ENCODE assay signal across 8 cellular contexts in genomic region chr19:4402171-4403004, GRCh38. TPM values are rescaled to one million over a fixed set of nuclear protein-coding genes. Genes with fewer than 3 reads are reported as not detected.
A peak's percentile ranks its signal among the peaks of the same experiment; 100 is the strongest.
DNase-seq lines count a peak whose midpoint lies in the region; ATAC-seq and FAIRE-seq lines count a peak whose summit lies in the region.

A gene with protein sequence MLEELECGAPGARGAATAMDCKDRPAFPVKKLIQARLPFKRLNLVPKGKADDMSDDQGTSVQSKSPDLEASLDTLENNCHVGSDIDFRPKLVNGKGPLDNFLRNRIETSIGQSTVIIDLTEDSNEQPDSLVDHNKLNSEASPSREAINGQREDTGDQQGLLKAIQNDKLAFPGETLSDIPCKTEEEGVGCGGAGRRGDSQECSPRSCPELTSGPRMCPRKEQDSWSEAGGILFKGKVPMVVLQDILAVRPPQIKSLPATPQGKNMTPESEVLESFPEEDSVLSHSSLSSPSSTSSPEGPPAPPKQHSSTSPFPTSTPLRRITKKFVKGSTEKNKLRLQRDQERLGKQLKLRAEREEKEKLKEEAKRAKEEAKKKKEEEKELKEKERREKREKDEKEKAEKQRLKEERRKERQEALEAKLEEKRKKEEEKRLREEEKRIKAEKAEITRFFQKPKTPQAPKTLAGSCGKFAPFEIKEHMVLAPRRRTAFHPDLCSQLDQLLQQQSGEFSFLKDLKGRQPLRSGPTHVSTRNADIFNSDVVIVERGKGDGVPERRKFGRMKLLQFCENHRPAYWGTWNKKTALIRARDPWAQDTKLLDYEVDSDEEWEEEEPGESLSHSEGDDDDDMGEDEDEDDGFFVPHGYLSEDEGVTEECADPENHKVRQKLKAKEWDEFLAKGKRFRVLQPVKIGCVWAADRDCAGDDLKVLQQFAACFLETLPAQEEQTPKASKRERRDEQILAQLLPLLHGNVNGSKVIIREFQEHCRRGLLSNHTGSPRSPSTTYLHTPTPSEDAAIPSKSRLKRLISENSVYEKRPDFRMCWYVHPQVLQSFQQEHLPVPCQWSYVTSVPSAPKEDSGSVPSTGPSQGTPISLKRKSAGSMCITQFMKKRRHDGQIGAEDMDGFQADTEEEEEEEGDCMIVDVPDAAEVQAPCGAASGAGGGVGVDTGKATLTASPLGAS (plus strand): TSS chr19:4402640. CDS start chr19:4402763, 123 bp downstream.

- DNase-seq in COLO829 (ENCODE audit: low spot score) (peak; percentile 100), HTR-8/SVneo (ENCODE audit: insufficient read length, low spot score) (peak; percentile 99), NOMO-1 treated with dmso at 0.1 percent for 144 hours (lab: John Stamatoyannopoulos, UW; ENCODE audit: unreplicated experiment) (peak; percentile 99), mesenchymal stem cell (peak; percentile 100)
- DNase-seq in activated CD8-positive, alpha-beta memory T cell treated with anti-CD3 and anti-CD28 coated beads for 48 hours (ENCODE audit: low read depth in 2 of 3, low spot score in 2 of 3) = peak; percentile 97 to 98 (median 97)
- DNase-seq in stimulated activated CD8-positive, alpha-beta memory T cell treated with anti-CD3 and anti-CD28 coated beads, Interleukin-12 subunit alpha, Interleukin-12 subunit beta, amount 100 ng/mL, for 4 hours (ENCODE audit: low read depth) = peak; percentile 98

- H3K9ac ChIP-seq in endocrine pancreas (ENCODE audit: control insufficient read depth, insufficient read depth, low read length) (peak within 1 kb of the TSS; percentile 47), mesenchymal stem cell (ENCODE audit: low read length) (peak within 1 kb of the TSS; percentile 93)

- H2BK15ac ChIP-seq in mesenchymal stem cell (ENCODE audit: low read depth, poor library complexity, severe bottlenecking) = peak within 1 kb of the TSS; percentile 40

- H3K79me1 ChIP-seq in mesenchymal stem cell (replicated peaks; ENCODE audit: low read length, poor library complexity, severe bottlenecking) = peaks cover 12% of the 10 kb centered on the region

- peak within 1 kb of the TSS in 1 of 2 experiments; percentile 16 for H3K18ac ChIP-seq in mesenchymal stem cell (ENCODE audit: low read depth in 1 of 2, low read length in 2 of 2)

- H3K14ac ChIP-seq in mesenchymal stem cell (ENCODE audit: low read length in 2 of 2) = peak within 1 kb of the TSS in 1 of 2 experiments; percentile 1

- no peak within 1 kb of the TSS for H2BK120ac ChIP-seq in mesenchymal stem cell (ENCODE audit: low read depth, low read length)

- peak within 1 kb of the TSS in 1 of 2 experiments; percentile 4 for H2BK12ac ChIP-seq in mesenchymal stem cell (ENCODE audit: low read length in 2 of 2)

- H3K4me1 ChIP-seq in endocrine pancreas (ENCODE audit: control insufficient read depth, insufficient read depth, low read length) (peaks cover 4% of the 10 kb centered on the region), mesenchymal stem cell (ENCODE audit: control insufficient read depth, insufficient read depth, low read depth, low read length) (peaks cover 11% of the 10 kb centered on the region)

- under 1% methylated on average over 77 of the region's 84 CpGs for WGBS in mesenchymal stem cell

- peak within 1 kb of the TSS; percentile 91 for H2AFZ ChIP-seq in mesenchymal stem cell (ENCODE audit: low read depth, low read length)

- no peaks in the 10 kb centered on the region for H3K36me3 ChIP-seq in endocrine pancreas (ENCODE audit: control insufficient read depth, insufficient read depth, low read length)
- H3K36me3 ChIP-seq in mesenchymal stem cell (ENCODE audit: control insufficient read depth in 1 of 2, insufficient read depth in 2 of 2, low read depth in 1 of 2, low read length in 2 of 2) = peaks cover 14% of the 10 kb centered on the region in 2 experiments

- peak within 1 kb of the TSS; percentile 50 for H4K91ac ChIP-seq in mesenchymal stem cell (ENCODE audit: low read length)

- peak within 1 kb of the TSS; percentile 25 for H3K27ac ChIP-seq in mesenchymal stem cell (ENCODE audit: low read length, poor library complexity, severe bottlenecking)

- FAIRE-seq in HTR-8/SVneo (lab: Jason Lieb, UNC) = peak; percentile 82

- no peaks in the 10 kb centered on the region for H3K9me3 ChIP-seq in endocrine pancreas (ENCODE audit: control insufficient read depth, low read length)
- H3K9me3 ChIP-seq in mesenchymal stem cell (ENCODE audit: control insufficient read depth, low read length) = no peaks in the 10 kb centered on the region

- peak; percentile 69 for ATAC-seq in GM21367 (IDR thresholded peaks at IDR 0.05; ENCODE audit: unreplicated experiment)

- H3K27me3 ChIP-seq in endocrine pancreas (ENCODE audit: control insufficient read depth, insufficient read depth, low read length) = no peaks in the 10 kb centered on the region
- no peaks in the 10 kb centered on the region for H3K27me3 ChIP-seq in mesenchymal stem cell (ENCODE audit: control insufficient read depth in 1 of 2, insufficient read depth in 1 of 2, low read length in 2 of 2)

- H4K8ac ChIP-seq in mesenchymal stem cell (ENCODE audit: low read length) = peak within 1 kb of the TSS; percentile 82

- H3K23ac ChIP-seq in mesenchymal stem cell (ENCODE audit: low read length in 2 of 2) = peak within 1 kb of the TSS; percentile 14 to 37

- peak within 1 kb of the TSS; percentile 71 for H3K4me2 ChIP-seq in mesenchymal stem cell (ENCODE audit: low read length, poor library complexity, severe bottlenecking)

- H2BK5ac ChIP-seq in mesenchymal stem cell (ENCODE audit: low read depth, low read length, poor library complexity, severe bottlenecking) = no peak within 1 kb of the TSS

- H3K4me3 ChIP-seq in endocrine pancreas (ENCODE audit: control insufficient read depth, insufficient read depth, low read length) (peak within 1 kb of the TSS; percentile 81), mesenchymal stem cell (ENCODE audit: insufficient read depth in 1 of 2, low read depth in 1 of 2, low read length in 2 of 2) (peak within 1 kb of the TSS; percentile 92 to 94)

- H2AK5ac ChIP-seq in mesenchymal stem cell (ENCODE audit: low read length, severe bottlenecking) = no peak within 1 kb of the TSS

- H3K4ac ChIP-seq in mesenchymal stem cell (ENCODE audit: low read depth in 1 of 2, low read length in 2 of 2) = peak within 1 kb of the TSS; percentile 35 to 56

RNA-seq across cellular contexts. Expression of the gene that starts here (rescaled TPM):
- polyA plus RNA-seq in mesenchymal stem cell (2013, experiment 1 of 2) = 7.6 TPM
- polyA plus RNA-seq in mesenchymal stem cell (2013, experiment 2 of 2) = 6.3 TPM

Comparison
In these comparisons a context has a peak if more than half of its experiments do, and no peak if none do; other contexts are left out.
1. Peak in every context shown above with its lines: DNase-seq, ATAC-seq, H3K4me3 ChIP-seq and H3K27ac ChIP-seq.